Comparison of ENCODE assay signal across 8 cellular contexts in the genomic region with DNA sequence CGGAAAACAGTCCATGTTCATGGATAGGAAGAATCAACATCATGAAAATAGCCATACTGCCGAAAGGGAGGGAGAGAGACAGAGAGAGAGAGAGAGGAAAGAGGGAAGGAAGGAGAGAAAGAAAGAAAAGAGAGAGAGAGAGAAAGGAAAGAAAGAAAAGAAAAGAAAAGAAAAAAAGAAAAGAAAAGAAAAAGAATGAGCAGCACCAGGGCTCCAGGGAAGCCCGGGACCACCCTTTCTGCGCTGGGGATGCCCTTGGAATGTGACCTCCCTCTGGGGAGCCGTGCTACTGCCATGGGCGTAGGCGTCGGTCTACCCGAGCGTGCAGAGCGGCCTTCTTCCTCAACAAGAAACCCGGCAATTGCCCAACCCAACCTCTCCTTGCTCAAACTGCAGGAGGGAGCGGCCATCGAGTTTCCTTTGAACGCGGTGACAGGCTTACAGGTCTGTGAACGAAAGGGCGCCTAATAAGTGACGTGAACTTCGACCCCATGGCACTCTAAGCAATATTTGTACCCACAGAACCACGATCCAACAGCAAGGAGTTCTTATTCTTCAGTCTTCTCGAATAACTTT. TPM values are rescaled to one million over a fixed set of nuclear protein-coding genes. Genes with fewer than 3 reads are reported as not detected.
DNase-seq lines count a peak whose midpoint lies in the region; ATAC-seq and TF ChIP-seq lines count a peak whose summit lies in the region.

No MANE protein-coding gene starts in this region.

- 9% methylated on average over 20 of the region's 22 CpGs for WGBS in SK-N-SH (ENCODE audit: low lambda C conversion rate)

- no peaks in the 10 kb centered on the region for H3K9me2 ChIP-seq in SK-N-SH

- intact Hi-C loops in breast epithelium (cut with DNase I; ENCODE audit: low total_unique reads): no loop called here

- no peak for TF ChIP-seq POLR2A in breast epithelium (IDR thresholded peaks at IDR 0.05)

- POLR2A ChIA-PET in SK-N-SH (lab: Yijun Ruan, JAX): no interaction called here

- TF ChIP-seq RAD21 in SK-N-SH (IDR thresholded peaks at IDR 0.05; ENCODE audit: low read length): no peak

- peak; percentile 50 for ATAC-seq in HG02642 (IDR thresholded peaks at IDR 0.05; ENCODE audit: poor library complexity, unreplicated experiment)
- no peak for ATAC-seq in HG03280 (IDR thresholded peaks at IDR 0.05; ENCODE audit: unreplicated experiment)

- peak overlapping the region; percentile 35; the same call in 1 of the 2 replicates for H2AFZ ChIP-seq in SK-N-SH (ENCODE audit: low read depth)

- H3K27ac ChIP-seq in SK-N-SH (ENCODE audit: low read depth in 2 of 2, low read length in 1 of 2) (no peak overlapping the region), breast epithelium (peak overlapping the region; percentile 2 to 23)

- no peak for TF ChIP-seq EP300 in SK-N-SH (IDR thresholded peaks at IDR 0.05; ENCODE audit: borderline replicate concordance in 1 of 2, low read depth in 1 of 2, low read length in 1 of 2)

- no peak overlapping the region for H3K9ac ChIP-seq in SK-N-SH

- peaks cover 0 to 2% of the 10 kb centered on the region in 2 experiments; a peak in 1 of 4 replicates for H3K4me1 ChIP-seq in SK-N-SH (ENCODE audit: control insufficient read depth in 1 of 2, insufficient read depth in 2 of 2, low read depth in 1 of 2, low read length in 1 of 2)
- no peaks in the 10 kb centered on the region for H3K4me1 ChIP-seq in breast epithelium

- H3K9me3 ChIP-seq in SK-N-SH (no peaks in the 10 kb centered on the region), breast epithelium (no peaks in the 10 kb centered on the region)

- CTCF ChIA-PET in SK-N-SH (lab: Yijun Ruan, JAX): interaction anchor here (0.6 to 1.4 kb wide), 2 partner anchors 11 to 883 kb away, joined by 3 to 5 read pairs; no protein-coding TSS in a partner anchor

- H4K20me1 ChIP-seq in SK-N-SH (ENCODE audit: insufficient read depth): 0 out of 2 replicates have a peak, but pooled peaks cover 2% of the 10 kb centered on the region

- H3K27me3 ChIP-seq in SK-N-SH (ENCODE audit: insufficient read depth) (peaks cover 21% of the 10 kb centered on the region; the same call in 1 of the 2 replicates), breast epithelium (peaks cover 0 to 35% of the 10 kb centered on the region in 2 donors)

- in situ Hi-C loops in Caki2 (cut with HindIII; ENCODE audit: low pct_unique_long_range_greater_than_20kb, low sequenced_read_pairs): no loop called here

- DNase-seq in Caki2 (ENCODE audit: low read depth) (peak; percentile 65), SK-N-SH (no peak), breast epithelium (ENCODE audit: low spot score in 2 of 2) (no peak), inferior parietal cortex (ENCODE audit: extremely low spot score) (peak; percentile 4), DMS153 treated with DMSO at 0.1 percent for 48 hours (lab: John Stamatoyannopoulos, UW; ENCODE audit: unreplicated experiment) (no peak)
- peak; percentile 55 for DNase-seq in stimulated activated CD4-positive, alpha-beta T cell treated with anti-CD3 and anti-CD28 coated beads, Interleukin-1b, Interleukin-23, amount 100 ng/mL, for 48 hours

- TF ChIP-seq CTCF in SK-N-SH (IDR thresholded peaks at IDR 0.05): no peak
- TF ChIP-seq CTCF in breast epithelium (IDR thresholded peaks at IDR 0.05): no peak

- H3K36me3 ChIP-seq in SK-N-SH (replicated peaks in 1 of 2; ENCODE audit: control insufficient read depth in 1 of 2, insufficient read depth in 2 of 2, low read length in 1 of 2): no peaks in the 10 kb centered on the region
- no peaks in the 10 kb centered on the region for H3K36me3 ChIP-seq in breast epithelium

- H3K79me2 ChIP-seq in SK-N-SH (ENCODE audit: insufficient read depth): no peaks in the 10 kb centered on the region

- H3K4me2 ChIP-seq in SK-N-SH: peak overlapping the region; percentile 63

- peaks cover 13% of the 10 kb centered on the region for H3F3A ChIP-seq in SK-N-SH (replicated peaks; ENCODE audit: insufficient read depth)

- H3K4me3 ChIP-seq in SK-N-SH (ENCODE audit: low read depth in 2 of 2, low read length in 1 of 2) (peak overlapping the region; percentile 44 to 56), breast epithelium (peak overlapping the region; percentile 30 to 55 (median 31))

TF ChIP-seq in SK-N-SH, 30 proteins besides CTCF, POLR2A, EP300 and RAD21:
- no peak for TF ChIP-seq GABPA (IDR thresholded peaks at IDR 0.05; ENCODE audit: low read depth)
- TF ChIP-seq FOXJ3 (CRISPR knock-in tag; IDR thresholded peaks at IDR 0.05): no peak
- TF ChIP-seq, protein P1, sequence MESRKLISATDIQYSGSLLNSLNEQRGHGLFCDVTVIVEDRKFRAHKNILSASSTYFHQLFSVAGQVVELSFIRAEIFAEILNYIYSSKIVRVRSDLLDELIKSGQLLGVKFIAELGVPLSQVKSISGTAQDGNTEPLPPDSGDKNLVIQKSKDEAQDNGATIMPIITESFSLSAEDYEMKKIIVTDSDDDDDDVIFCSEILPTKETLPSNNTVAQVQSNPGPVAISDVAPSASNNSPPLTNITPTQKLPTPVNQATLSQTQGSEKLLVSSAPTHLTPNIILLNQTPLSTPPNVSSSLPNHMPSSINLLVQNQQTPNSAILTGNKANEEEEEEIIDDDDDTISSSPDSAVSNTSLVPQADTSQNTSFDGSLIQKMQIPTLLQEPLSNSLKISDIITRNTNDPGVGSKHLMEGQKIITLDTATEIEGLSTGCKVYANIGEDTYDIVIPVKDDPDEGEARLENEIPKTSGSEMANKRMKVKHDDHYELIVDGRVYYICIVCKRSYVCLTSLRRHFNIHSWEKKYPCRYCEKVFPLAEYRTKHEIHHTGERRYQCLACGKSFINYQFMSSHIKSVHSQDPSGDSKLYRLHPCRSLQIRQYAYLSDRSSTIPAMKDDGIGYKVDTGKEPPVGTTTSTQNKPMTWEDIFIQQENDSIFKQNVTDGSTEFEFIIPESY (IDR thresholded peaks at IDR 0.05; ENCODE audit: borderline replicate concordance, low read depth): no peak
- no peak for TF ChIP-seq USF2 (IDR thresholded peaks at IDR 0.05; ENCODE audit: borderline replicate concordance, low read depth, low read length)
- no peak for TF ChIP-seq EZH2phosphoT487 (IDR thresholded peaks at IDR 0.05; ENCODE audit: borderline replicate concordance, low read depth)
- no peak for TF ChIP-seq NRF1 (IDR thresholded peaks at IDR 0.05; ENCODE audit: low read depth, low read length)
- no peak for TF ChIP-seq POLR2AphosphoS5 (IDR thresholded peaks at IDR 0.05; ENCODE audit: low read depth, low read length)
- no peak for TF ChIP-seq GATA2 (CRISPR knock-in tag; IDR thresholded peaks at IDR 0.05)
- no peak for TF ChIP-seq JUND (IDR thresholded peaks at IDR 0.05)
- TF ChIP-seq, protein P2, sequence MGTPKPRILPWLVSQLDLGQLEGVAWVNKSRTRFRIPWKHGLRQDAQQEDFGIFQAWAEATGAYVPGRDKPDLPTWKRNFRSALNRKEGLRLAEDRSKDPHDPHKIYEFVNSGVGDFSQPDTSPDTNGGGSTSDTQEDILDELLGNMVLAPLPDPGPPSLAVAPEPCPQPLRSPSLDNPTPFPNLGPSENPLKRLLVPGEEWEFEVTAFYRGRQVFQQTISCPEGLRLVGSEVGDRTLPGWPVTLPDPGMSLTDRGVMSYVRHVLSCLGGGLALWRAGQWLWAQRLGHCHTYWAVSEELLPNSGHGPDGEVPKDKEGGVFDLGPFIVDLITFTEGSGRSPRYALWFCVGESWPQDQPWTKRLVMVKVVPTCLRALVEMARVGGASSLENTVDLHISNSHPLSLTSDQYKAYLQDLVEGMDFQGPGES (IDR thresholded peaks at IDR 0.05; ENCODE audit: low read depth, low read length): no peak
- no peak for TF ChIP-seq FOXM1 (IDR thresholded peaks at IDR 0.05; ENCODE audit: low read depth)
- no peak for TF ChIP-seq RCOR1 (IDR thresholded peaks at IDR 0.05; ENCODE audit: low read length)
- no peak for TF ChIP-seq CHD2 (IDR thresholded peaks at IDR 0.05; ENCODE audit: low read length, partially characterized antibody)
- no peak for TF ChIP-seq ELF1 (IDR thresholded peaks at IDR 0.05)

RNA-seq across cellular contexts. Expression of gene OR6S1, which starts 16.9 kb away (rescaled TPM):
- not detected in 2 replicates for total RNA-seq in Caki2 (2014; rRNA removed; shearing (Covaris generic); ENCODE audit: low replicate concordance)
- polyA plus RNA-seq in SK-N-SH (2012; rRNA removed): not detected in 2 replicates
- polyA plus RNA-seq in SK-N-SH (2012; cell fraction: cytosol; rRNA removed): not detected in 2 replicates
- not detected in 2 replicates for polyA plus RNA-seq in SK-N-SH (2012; cell fraction: nucleus; rRNA removed)
- total RNA-seq in breast epithelium: not detected

RNA-seq across cellular contexts. Expression of gene RNASE12, which starts 33.4 kb away (rescaled TPM):
- not detected in 2 replicates for total RNA-seq in Caki2 (2014; rRNA removed; shearing (Covaris generic); ENCODE audit: low replicate concordance)
- polyA plus RNA-seq in SK-N-SH (2012; rRNA removed): not detected in 2 replicates
- polyA plus RNA-seq in SK-N-SH (2012; cell fraction: cytosol; rRNA removed): not detected in 2 replicates
- polyA plus RNA-seq in SK-N-SH (2012; cell fraction: nucleus; rRNA removed): not detected in 2 replicates
- not detected for total RNA-seq in breast epithelium

RNA-seq across cellular contexts. Expression of gene RNASE11, which starts 36.8 kb away (rescaled TPM):
- total RNA-seq in Caki2 (2014; rRNA removed; shearing (Covaris generic); ENCODE audit: low replicate concordance): not detected in 2 replicates
- polyA plus RNA-seq in SK-N-SH (2012; rRNA removed): not detected in 2 replicates
- not detected in 2 replicates for polyA plus RNA-seq in SK-N-SH (2012; cell fraction: cytosol; rRNA removed)
- polyA plus RNA-seq in SK-N-SH (2012; cell fraction: nucleus; rRNA removed): not detected in 2 replicates
- total RNA-seq in breast epithelium: not detected

RNA-seq across cellular contexts. Expression of gene RNASE4, which starts 59.8 kb away (rescaled TPM):
- total RNA-seq in Caki2 (2014; rRNA removed; shearing (Covaris generic); ENCODE audit: low replicate concordance): 18.5 and 21.6 TPM in 2 replicates
- 11.6 and 12.4 TPM in 2 replicates for polyA plus RNA-seq in SK-N-SH (2012; rRNA removed)
- 7.3 and 10.8 TPM in 2 replicates for polyA plus RNA-seq in SK-N-SH (2012; cell fraction: cytosol; rRNA removed)
- 4.0 and 6.2 TPM in 2 replicates for polyA plus RNA-seq in SK-N-SH (2012; cell fraction: nucleus; rRNA removed)
- total RNA-seq in breast epithelium: 100 to 1,000 TPM; 165 to 367 (median 177) TPM

Comparison
In these comparisons a context has a peak if more than half of its experiments do, and no peak if none do; other contexts are left out.
1. DNase-seq: peak in Caki2 (single experiment), inferior parietal cortex (single experiment) and stimulated activated CD4-positive, alpha-beta T cell treated with anti-CD3 and anti-CD28 coated beads, Interleukin-1b, Interleukin-23, amount 100 ng/mL, for 48 hours (single experiment); none in SK-N-SH (single experiment), breast epithelium (0 of 2) and DMS153 treated with DMSO at 0.1 percent for 48 hours (single experiment).
2. H3K27ac ChIP-seq: peak in breast epithelium (2 of 2); none in SK-N-SH (0 of 2).